1 cellular context compared by ENCODE assay signal in the genomic region with DNA sequence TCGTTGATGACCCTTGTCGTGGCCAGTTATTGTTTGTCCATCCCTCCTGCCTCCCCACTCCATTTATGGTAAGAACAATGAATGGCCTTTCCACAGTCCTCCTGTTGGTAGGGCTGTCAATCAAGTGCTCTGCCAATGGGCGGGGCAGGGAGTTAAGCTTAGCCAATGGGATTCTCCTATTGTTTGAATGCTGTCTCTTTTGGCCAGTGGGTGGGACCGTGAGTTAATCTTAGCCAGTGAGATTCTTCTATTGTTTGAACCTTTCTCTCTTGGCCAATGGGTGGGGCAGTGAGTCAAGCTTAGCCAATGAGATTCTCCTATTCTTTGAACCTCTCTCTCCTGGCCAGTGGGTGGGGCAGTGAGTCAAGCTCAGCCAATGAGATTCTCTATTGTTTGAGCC.
TF ChIP-seq lines count a peak whose summit lies in the region.

No MANE protein-coding gene starts in this region.

TF ChIP-seq in GM12878, 131 proteins besides CTCF, POLR2A, EP300 and RAD21:
- TF ChIP-seq KLF5 (IDR thresholded peaks at IDR 0.05; ENCODE audit: partially characterized antibody) (no peak), PKNOX1 (IDR thresholded peaks at IDR 0.05) (peak; percentile 55), NFIC (IDR thresholded peaks at IDR 0.05; ENCODE audit: low read depth, low read length) (no peak), PBX3 (IDR thresholded peaks at IDR 0.05; ENCODE audit: insufficient replicate concordance, low read depth, low read length) (peak; percentile 27), MEF2A (IDR thresholded peaks at IDR 0.05; ENCODE audit: insufficient read depth, low read depth, low read length) (no peak)
